Comparison of ENCODE assay signal across 8 cellular contexts in the genomic region with DNA sequence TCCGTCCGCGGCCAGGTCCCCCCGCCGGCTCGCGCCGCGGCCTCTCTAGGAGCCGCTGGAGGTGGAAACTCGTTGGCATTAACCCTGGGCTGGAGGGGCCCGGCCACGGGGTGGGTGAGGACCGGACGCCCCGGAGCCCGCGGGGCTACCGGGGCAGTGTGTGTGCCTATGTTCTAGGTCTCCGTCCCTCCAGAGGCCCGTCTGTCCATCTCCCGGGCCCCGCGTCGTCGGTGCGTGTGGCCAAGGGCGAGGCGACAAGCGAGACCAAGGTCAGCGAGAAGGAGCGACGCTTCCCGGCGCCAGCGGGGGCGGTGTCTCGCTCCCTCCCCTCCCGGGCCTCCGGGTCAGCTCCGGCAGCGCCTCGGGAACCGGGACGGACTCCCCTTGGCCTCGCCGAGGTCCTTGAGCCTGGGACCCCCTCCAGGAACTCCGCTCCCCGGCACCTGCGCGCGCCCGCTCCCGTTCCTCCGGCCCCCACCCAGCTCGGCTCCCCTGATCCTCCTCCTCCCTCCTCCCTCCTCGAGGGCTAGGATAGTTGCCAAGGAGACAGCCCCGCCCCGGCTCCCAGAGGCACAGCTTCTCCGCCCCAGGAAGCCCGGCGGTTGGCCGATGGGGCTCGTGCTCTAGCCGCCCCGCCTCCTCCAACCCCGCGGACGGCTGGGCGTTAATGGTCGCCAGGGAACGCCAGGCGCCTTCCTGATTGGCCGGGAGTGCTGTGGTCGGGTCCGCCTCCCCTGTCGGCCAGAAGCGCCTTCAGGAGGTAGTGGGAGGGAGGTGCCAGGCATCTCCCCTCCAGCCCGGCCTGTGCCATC. TPM values are rescaled to one million over a fixed set of nuclear protein-coding genes. Genes with fewer than 3 reads are reported as not detected.
A peak's percentile ranks its signal among the peaks of the same experiment; 100 is the strongest.
DNase-seq lines count a peak whose midpoint lies in the region; ATAC-seq and TF ChIP-seq lines count a peak whose summit lies in the region.

No MANE protein-coding gene starts in this region.

- DNase-seq in BE2C (peak; percentile 99), NCI-H460 (ENCODE audit: extremely low read depth, low read depth) (peak; percentile 98), cerebellum (ENCODE audit: low spot score) (peak; percentile 96), kidney epithelial cell (ENCODE audit: low read depth) (peak; percentile 82)
- peak; percentile 77 for DNase-seq in activated CD4-positive, alpha-beta T cell treated with anti-CD3 and anti-CD28 coated beads for 1 hour
- DNase-seq in stimulated activated CD4-positive, alpha-beta T cell treated with anti-CD3 and anti-CD28 coated beads, Interleukin-15, amount 100 ng/mL, for 24 hours: peak; percentile 99

- peak; percentile 33 for TF ChIP-seq CTCF in BE2C (IDR thresholded peaks at IDR 0.05; ENCODE audit: low read depth, low read length)
- peak; percentile 25 for TF ChIP-seq CTCF in kidney epithelial cell (IDR thresholded peaks at IDR 0.05; ENCODE audit: insufficient read depth, low read length, poor library complexity, severe bottlenecking)

- peaks cover 3% of the 10 kb centered on the region for H3K4me1 ChIP-seq in BE2C

- no peaks in the 10 kb centered on the region for H3K27me3 ChIP-seq in BE2C
- H3K27me3 ChIP-seq in kidney epithelial cell (ENCODE audit: control insufficient read depth, insufficient read depth, low read length): no peaks in the 10 kb centered on the region

- TF ChIP-seq POLR2A in GM19099 (IDR thresholded peaks at IDR 0.05; ENCODE audit: extremely low read depth, insufficient read length, low read depth): peak; percentile 64

- ATAC-seq in HG03378 (IDR thresholded peaks at IDR 0.05; ENCODE audit: unreplicated experiment): peak; percentile 66

- no peaks in the 10 kb centered on the region for H3K9me3 ChIP-seq in BE2C

- H3K36me3 ChIP-seq in BE2C (peaks cover 7% of the 10 kb centered on the region), kidney epithelial cell (ENCODE audit: control insufficient read depth, insufficient read depth, low read length) (no peaks in the 10 kb centered on the region)

- H3K4me3 ChIP-seq in BE2C (ENCODE audit: low read depth, low read length): peak overlapping the region; percentile 76
- peak overlapping the region; percentile 66 for H3K4me3 ChIP-seq in kidney epithelial cell (ENCODE audit: low read depth, low read length)

RNA-seq across cellular contexts. Expression of gene ZNF768, which starts 0.7 kb away (rescaled TPM):
- 131 TPM for polyA plus RNA-seq in BE2C (2012; ENCODE audit: insufficient read depth, insufficient read length, low read depth)
- 37.7 and 39.0 TPM in 2 replicates for total RNA-seq in NCI-H460 (2014; rRNA removed; shearing (Covaris generic))
- 62.5 and 63.4 TPM in 2 replicates for polyA plus RNA-seq in NCI-H460 (2014; cell fraction: nucleus; rRNA removed)
- 16.7 TPM for total RNA-seq in cerebellum
- 50.9 and 59.5 TPM in 2 replicates for total RNA-seq in kidney epithelial cell

RNA-seq across cellular contexts. Expression of gene ZNF747, which starts 7.6 kb away (rescaled TPM):
- 6.4 TPM for polyA plus RNA-seq in BE2C (2012; ENCODE audit: insufficient read depth, insufficient read length, low read depth)
- 6.2 and 6.6 TPM in 2 replicates for total RNA-seq in NCI-H460 (2014; rRNA removed; shearing (Covaris generic))
- polyA plus RNA-seq in NCI-H460 (2014; cell fraction: nucleus; rRNA removed): 2.1 and 3.4 TPM in 2 replicates
- total RNA-seq in cerebellum (9.9 TPM), kidney epithelial cell (9.9 and 12.5 TPM in 2 replicates)

RNA-seq across cellular contexts. Expression of gene ZNF764, which starts 31.1 kb away (rescaled TPM):
- polyA plus RNA-seq in BE2C (2012; ENCODE audit: insufficient read depth, insufficient read length, low read depth): 20.1 TPM
- total RNA-seq in NCI-H460 (2014; rRNA removed; shearing (Covaris generic)): 7.7 and 8.5 TPM in 2 replicates
- polyA plus RNA-seq in NCI-H460 (2014; cell fraction: nucleus; rRNA removed): 18.9 and 20.9 TPM in 2 replicates
- 10.1 TPM for total RNA-seq in cerebellum
- 8.5 and 9.2 TPM in 2 replicates for total RNA-seq in kidney epithelial cell

RNA-seq across cellular contexts. Expression of gene ZNF688, which starts 44.5 kb away (rescaled TPM):
- polyA plus RNA-seq in BE2C (2012; ENCODE audit: insufficient read depth, insufficient read length, low read depth): 19.9 TPM
- total RNA-seq in NCI-H460 (2014; rRNA removed; shearing (Covaris generic)): 5.8 and 7.7 TPM in 2 replicates
- 6.5 and 12.5 TPM in 2 replicates for polyA plus RNA-seq in NCI-H460 (2014; cell fraction: nucleus; rRNA removed)
- total RNA-seq in cerebellum: 8.7 TPM
- total RNA-seq in kidney epithelial cell: 9.2 and 16.6 TPM in 2 replicates

RNA-seq across cellular contexts. Expression of gene ITGAL, which starts 54.5 kb away (rescaled TPM):
- not detected for polyA plus RNA-seq in BE2C (2012; ENCODE audit: insufficient read depth, insufficient read length, low read depth)
- total RNA-seq in NCI-H460 (2014; rRNA removed; shearing (Covaris generic)): not detected in 2 replicates
- not detected in 2 replicates for polyA plus RNA-seq in NCI-H460 (2014; cell fraction: nucleus; rRNA removed)
- total RNA-seq in cerebellum: 1.5 TPM
- total RNA-seq in kidney epithelial cell: 0.04 TPM in 1 of 2 replicates, not detected in the other

Comparison
In these comparisons a context has a peak if more than half of its experiments do, and no peak if none do; other contexts are left out.
1. Peak in every context shown above with its lines: DNase-seq, ATAC-seq and H3K4me3 ChIP-seq.